ENCODE assay signal across 22 cellular contexts in genomic region chr14:33930464-33930863, GRCh38.
"Had no signal": no experiment of that assay in that cellular context is flagged by ENCODE, and none has a peak within 500 bp of the region (broad histone marks: within the 10 kb centered on the region; RNA-seq: fewer than 3 reads in every experiment).

No MANE protein-coding gene starts in this region.

- ATAC-seq: activated CD4-positive, alpha-beta T cell treated with anti-CD3 and anti-CD28 coated beads for 36 hours; activated CD8-positive, alpha-beta memory T cell treated with anti-CD3 and anti-CD28 coated beads, Interleukin-2, amount 10 ng/mL, durations not matched to agents 7 days and 5 days; activated CD8-positive, alpha-beta T cell treated with anti-CD3 and anti-CD28 coated beads, Interleukin-2, amount 10 ng/mL, durations not matched to agents 7 days and 5 days; activated naive CD4-positive, alpha-beta T cell treated with anti-CD3 and anti-CD28 coated beads, Interleukin-2, amount 50 U/mL, for 72 hours; left colon; naive thymus-derived CD4-positive, alpha-beta T cell had no signal

- H3K27ac ChIP-seq: spleen, suprapubic skin had no signal

- H3K36me3 ChIP-seq: spleen, tibial nerve had no signal

- H3K27me3 ChIP-seq: right atrium auricular region, spleen, suprapubic skin, tibial nerve had no signal

- DNase-seq: activated CD4-positive, alpha-beta T cell treated with anti-CD3 and anti-CD28 coated beads for 36 hours; activated CD4-positive, CD25-positive, alpha-beta regulatory T cell; activated CD8-positive, alpha-beta memory T cell treated with anti-CD3 and anti-CD28 coated beads, Interleukin-2, amount 10 ng/mL, durations not matched to agents 7 days and 5 days; activated CD8-positive, alpha-beta T cell treated with anti-CD3 and anti-CD28 coated beads, Interleukin-2, amount 10 ng/mL, durations not matched to agents 7 days and 5 days; activated naive CD4-positive, alpha-beta T cell; activated T-cell treated with anti-CD3 and anti-CD28 coated beads, Interleukin-2, amount 50 U/mL, for 48 hours; anterior cingulate cortex; effector CD8-positive, alpha-beta T cell; erythroblast; head of caudate nucleus; hypothalamus; immature natural killer cell; kidney; left colon; midbrain; naive thymus-derived CD4-positive, alpha-beta T cell; spleen; stimulated activated naive CD4-positive, alpha-beta T cell had no signal

- H3K4me1 ChIP-seq: tibial nerve had no signal

- H3K4me3 ChIP-seq: right atrium auricular region, spleen, suprapubic skin, tibial nerve had no signal

- H3K9me3 ChIP-seq: right atrium auricular region, spleen, suprapubic skin, tibial nerve had no signal
